19 cellular contexts compared by ENCODE assay signal in genomic region chr9:126872516-126872915, GRCh38. TPM values are rescaled to one million over a fixed set of nuclear protein-coding genes. Genes with fewer than 3 reads are reported as not detected.
DNase-seq lines count a peak whose midpoint lies in the region; ATAC-seq, FAIRE-seq and TF ChIP-seq lines count a peak whose summit lies in the region.
"Had no signal": no experiment of that assay in that cellular context is flagged by ENCODE, and none has a peak within 500 bp of the region (broad histone marks: within the 10 kb centered on the region; RNA-seq: fewer than 3 reads in every experiment).

No MANE protein-coding gene starts in this region.

- H3K9me3 ChIP-seq in cardiac muscle cell (ENCODE audit: low read depth) (no peaks in the 10 kb centered on the region), right cardiac atrium (ENCODE audit: control insufficient read depth, low read length) (no peaks in the 10 kb centered on the region), endodermal cell (ENCODE audit: control insufficient read depth, low read length) (no peaks in the 10 kb centered on the region), left lung (no peaks in the 10 kb centered on the region)
- H3K9me3 ChIP-seq: esophagus muscularis mucosa, right atrium auricular region, tibial artery had no signal

- H3K36me3 Mint-ChIP-seq in endodermal cell (ENCODE audit: low read depth): peaks cover 16% of the 10 kb centered on the region
- H3K36me3 Mint-ChIP-seq in stimulated activated naive B cell treated with anti-CD40 and anti-IgM and Interleukin-4, amounts not matched to agents 10 μg/mL and 1 μg/mL and 100 μg/mL, for 72 hours: peaks cover 4 to 22% of the 10 kb centered on the region in 2 donors

- H3K27ac Mint-ChIP-seq in endodermal cell: peak overlapping the region; percentile 59
- no peak overlapping the region for H3K27ac Mint-ChIP-seq in stimulated activated naive B cell treated with anti-CD40 and anti-IgM and Interleukin-4, amounts not matched to agents 10 μg/mL and 1 μg/mL and 100 μg/mL, for 72 hours
- H3K27ac Mint-ChIP-seq: activated T-helper 2 cell treated with anti-CD3 and anti-CD28 coated beads, Interferon-gamma antibody, Interleukin-2, Interleukin-4, amounts not matched to agents 10 μg/mL and 5 μg/mL and 100 μg/mL, durations not matched to agents 14 hours and 24 hours and 36 hours had no signal

- H3K27me3 ChIP-seq in cardiac muscle cell: no peaks in the 10 kb centered on the region
- H3K27me3 ChIP-seq in right cardiac atrium (ENCODE audit: control insufficient read depth, insufficient read depth): no peaks in the 10 kb centered on the region
- no peaks in the 10 kb centered on the region for H3K27me3 ChIP-seq in endodermal cell (ENCODE audit: control insufficient read depth, insufficient read depth, low read length, poor library complexity, severe bottlenecking)
- H3K27me3 ChIP-seq in left lung: no peaks in the 10 kb centered on the region
- H3K27me3 ChIP-seq: esophagus muscularis mucosa, right atrium auricular region, tibial artery had no signal

- peaks cover 20% of the 10 kb centered on the region for H3K4me1 Mint-ChIP-seq in endodermal cell
- peaks cover 23 to 64% of the 10 kb centered on the region in 2 donors for H3K4me1 Mint-ChIP-seq in stimulated activated naive B cell treated with anti-CD40 and anti-IgM and Interleukin-4, amounts not matched to agents 10 μg/mL and 1 μg/mL and 100 μg/mL, for 72 hours

- H3K36me3 ChIP-seq in cardiac muscle cell (no peaks in the 10 kb centered on the region), endodermal cell (ENCODE audit: control insufficient read depth, insufficient read depth, low read length) (peaks cover 12% of the 10 kb centered on the region), left lung (peaks cover 0 to 14% of the 10 kb centered on the region in 2 donors)

- FAIRE-seq in H54 (lab: Jason Lieb, UNC): peak; percentile 64

- no peak overlapping the region for H3K4me3 Mint-ChIP-seq in endodermal cell
- H3K4me3 Mint-ChIP-seq in stimulated activated naive B cell treated with anti-CD40 and anti-IgM and Interleukin-4, amounts not matched to agents 10 μg/mL and 1 μg/mL and 100 μg/mL, for 72 hours: no peak overlapping the region
- H3K4me3 Mint-ChIP-seq: activated B cell treated with CpG ODN at 0.5 μM for 24 hours; CD4-positive, CD25-positive, alpha-beta regulatory T cell had no signal

- peaks cover 3% of the 10 kb centered on the region for H3K9me3 Mint-ChIP-seq in endodermal cell
- no peaks in the 10 kb centered on the region for H3K9me3 Mint-ChIP-seq in stimulated activated naive B cell treated with anti-CD40 and anti-IgM and Interleukin-4, amounts not matched to agents 10 μg/mL and 1 μg/mL and 100 μg/mL, for 72 hours
- H3K9me3 Mint-ChIP-seq: activated B cell treated with CpG ODN at 0.5 μM for 24 hours; activated T-helper 2 cell treated with anti-CD3 and anti-CD28 coated beads, Interferon-gamma antibody, Interleukin-2, Interleukin-4, amounts not matched to agents 10 μg/mL and 5 μg/mL and 100 μg/mL, durations not matched to agents 14 hours and 24 hours and 36 hours had no signal

- H3K4me1 ChIP-seq in cardiac muscle cell (ENCODE audit: low read depth): peaks cover 8% of the 10 kb centered on the region
- H3K4me1 ChIP-seq in right cardiac atrium (ENCODE audit: control insufficient read depth, insufficient read depth, low read length): peaks cover 5% of the 10 kb centered on the region
- H3K4me1 ChIP-seq in endodermal cell (ENCODE audit: control insufficient read depth, insufficient read depth, low read length): no peaks in the 10 kb centered on the region
- H3K4me1 ChIP-seq in left lung: peaks cover 0 to 25% of the 10 kb centered on the region in 2 donors

- ATAC-seq in right cardiac atrium: no peak
- ATAC-seq in stimulated activated naive B cell treated with anti-CD40 and anti-IgM and Interleukin-4, amounts not matched to agents 10 μg/mL and 1 μg/mL and 100 μg/mL, for 72 hours (replicated peaks): peak; percentile 56 to 83
- no peak for ATAC-seq in left lung
- ATAC-seq: left colon had no signal

- intact Hi-C loops in right cardiac atrium (cut with DNase I) (no loop called here), left lung (cut with DNase I) (no loop called here)

- H3K27me3 Mint-ChIP-seq in endodermal cell (ENCODE audit: insufficient read depth): no peaks in the 10 kb centered on the region
- no peaks in the 10 kb centered on the region for H3K27me3 Mint-ChIP-seq in stimulated activated naive B cell treated with anti-CD40 and anti-IgM and Interleukin-4, amounts not matched to agents 10 μg/mL and 1 μg/mL and 100 μg/mL, for 72 hours
- H3K27me3 Mint-ChIP-seq: activated B cell treated with CpG ODN at 0.5 μM for 24 hours; CD4-positive, CD25-positive, alpha-beta regulatory T cell had no signal

- H3K4me3 ChIP-seq in cardiac muscle cell (no peak overlapping the region), right cardiac atrium (ENCODE audit: low read length) (no peak overlapping the region), endodermal cell (ENCODE audit: low read length) (no peak overlapping the region), left lung (no peak overlapping the region)
- H3K4me3 ChIP-seq: esophagus muscularis mucosa, right atrium auricular region, tibial artery had no signal

- peak overlapping the region; percentile 75 for H3K27ac ChIP-seq in cardiac muscle cell
- H3K27ac ChIP-seq in right cardiac atrium (ENCODE audit: low read length): no peak overlapping the region
- no peak overlapping the region for H3K27ac ChIP-seq in endodermal cell (ENCODE audit: low read depth, low read length)
- no peak overlapping the region for H3K27ac ChIP-seq in left lung
- H3K27ac ChIP-seq: esophagus muscularis mucosa, right atrium auricular region, tibial artery had no signal

- TF ChIP-seq POLR2A in H54 (IDR thresholded peaks at IDR 0.05; ENCODE audit: low read depth, low read length): no peak

- DNase-seq in cardiac muscle cell (ENCODE audit: low read depth in 1 of 2, low spot score in 1 of 2): no peak
- DNase-seq in right cardiac atrium: no peak
- DNase-seq in H54 (ENCODE audit: insufficient read length, low spot score): no peak
- no peak for DNase-seq in endodermal cell
- DNase-seq in stimulated activated naive B cell treated with anti-CD40 and anti-IgM and Interleukin-4, amounts not matched to agents 10 μg/mL and 1 μg/mL and 100 μg/mL, for 72 hours: no peak
- no peak for DNase-seq in stimulated activated CD4-positive, alpha-beta T cell treated with anti-CD3 and anti-CD28 coated beads, Interleukin-1b, Interleukin-23, amount 100 ng/mL, for 48 hours
- DNase-seq in glomerular visceral epithelial cell (ENCODE audit: extremely low spot score): no peak
- no peak for DNase-seq in left lung
- DNase-seq: activated B cell treated with CpG ODN at 0.5 μM for 24 hours; CD4-positive, CD25-positive, alpha-beta regulatory T cell; central memory CD4-positive, alpha-beta T cell; effector CD4-positive, alpha-beta T cell; left colon; midbrain; NCI-H774 had no signal

- WGBS in right cardiac atrium: 63% methylated on average over 4 of the region's 4 CpGs
- 90 to 100% methylated on average over 2 to 4 of the region's 4 CpGs for WGBS in endodermal cell (ENCODE audit: insufficient coverage in 1 of 2, insufficient read length in 1 of 2), 2 experiments

- no peak overlapping the region for H3K9ac ChIP-seq in endodermal cell (ENCODE audit: extremely low read depth, low read length, poor library complexity, severe bottlenecking)

- TF ChIP-seq CTCF in cardiac muscle cell (IDR thresholded peaks at IDR 0.05; ENCODE audit: low read depth, low read length) (no peak), endodermal cell (conservative IDR thresholded peaks at IDR 0.05) (no peak), left lung (IDR thresholded peaks at IDR 0.05) (no peak)

RNA-seq across cellular contexts. Expression of gene ZBTB34, which starts 12.1 kb away (rescaled TPM):
- total RNA-seq in cardiac muscle cell: 10.9 and 13.0 TPM in 2 replicates
- polyA plus RNA-seq in cardiac muscle cell: 4.9 and 8.8 TPM in 2 replicates
- total RNA-seq in right cardiac atrium: 1 to 10 TPM; 5.2 to 6.0 (median 5.4) TPM
- 2.4 TPM for polyA plus RNA-seq in right cardiac atrium
- 10 to 100 TPM; 19.7 to 24.9 TPM for total RNA-seq in endodermal cell
- 9.9 TPM for polyA plus RNA-seq in endodermal cell (2013, experiment 1 of 2)
- 9.6 TPM for polyA plus RNA-seq in endodermal cell (2013, experiment 2 of 2)
- total RNA-seq in left lung: 10 to 100 TPM in 1 of 2 donors, 1 to 10 TPM in 1; 9.9 to 14.1 TPM

RNA-seq across cellular contexts. Expression of gene RALGPS1, which starts 42.1 kb away (rescaled TPM):
- 16.1 and 18.1 TPM in 2 replicates for total RNA-seq in cardiac muscle cell
- 14.1 and 15.7 TPM in 2 replicates for polyA plus RNA-seq in cardiac muscle cell
- 10 to 100 TPM; 11.9 to 19.5 (median 17.5) TPM for total RNA-seq in right cardiac atrium
- 10.8 TPM for polyA plus RNA-seq in right cardiac atrium
- 10 to 100 TPM; 23.3 to 25.0 TPM for total RNA-seq in endodermal cell
- 21.4 TPM for polyA plus RNA-seq in endodermal cell (2013, experiment 1 of 2)
- 19.9 TPM for polyA plus RNA-seq in endodermal cell (2013, experiment 2 of 2)
- total RNA-seq in left lung: 10 to 100 TPM; 11.9 to 16.2 TPM

Comparison
In these comparisons a context has a peak if more than half of its experiments do, and no peak if none do; other contexts are left out.
1. ATAC-seq: peak in stimulated activated naive B cell treated with anti-CD40 and anti-IgM and Interleukin-4, amounts not matched to agents 10 μg/mL and 1 μg/mL and 100 μg/mL, for 72 hours (2 of 2); none in right cardiac atrium (0 of 2) and left lung (single experiment).